22 cellular contexts compared by ENCODE assay signal in genomic region chr2:218389333-218390150, GRCh38. TPM values are rescaled to one million over a fixed set of nuclear protein-coding genes. Genes with fewer than 3 reads are reported as not detected.
"Had no signal": no experiment of that assay in that cellular context is flagged by ENCODE, and none has a peak within 500 bp of the region (broad histone marks: within the 10 kb centered on the region; RNA-seq: fewer than 3 reads in every experiment).

No MANE protein-coding gene starts in this region.

- H3K27ac ChIP-seq: esophagus squamous epithelium, neural progenitor cell, parathyroid adenoma, sigmoid colon had no signal

- ATAC-seq: effector memory CD8-positive, alpha-beta T cell; heart right ventricle; left ventricle myocardium superior; mucosa of descending colon; stimulated activated memory B cell treated with anti-CD40 and anti-IgM and Interleukin-4, amounts not matched to agents 10 μg/mL and 1 μg/mL and 100 μg/mL, for 72 hours had no signal

- H3K79me2 ChIP-seq: parathyroid adenoma had no signal

- H3K4me1 Mint-ChIP-seq: neural progenitor cell had no signal

- DNase-seq: activated CD4-positive, alpha-beta T cell treated with anti-CD3 and anti-CD28 coated beads for 48 hours; activated CD4-positive, CD25-positive, alpha-beta regulatory T cell; activated gamma-delta T cell treated with Interleukin-2 at 50 U/mL for 16 hours; activated naive CD8-positive, alpha-beta T cell treated with anti-CD3 and anti-CD28 coated beads, Interleukin-2, amount 10 ng/mL, durations not matched to agents 7 days and 5 days; amygdala; effector memory CD8-positive, alpha-beta T cell; esophagus squamous epithelium; heart right ventricle; left ventricle myocardium superior; mucosa of descending colon; naive B cell; sigmoid colon; stimulated activated CD4-positive, alpha-beta T cell treated with anti-CD3 and anti-CD28 coated beads, Interleukin-4, amount 100 ng/mL, for 24 hours had no signal

- H3K9me3 ChIP-seq: esophagus squamous epithelium, heart right ventricle, mucosa of descending colon, sigmoid colon had no signal

- H3K36me3 Mint-ChIP-seq: activated naive CD8-positive, alpha-beta T cell treated with anti-CD3 and anti-CD28 coated beads, Interleukin-2, amount 10 ng/mL, durations not matched to agents 7 days and 5 days; memory B cell; naive B cell; neural progenitor cell; stimulated activated memory B cell treated with anti-CD40 and anti-IgM and Interleukin-4, amounts not matched to agents 10 μg/mL and 1 μg/mL and 100 μg/mL, for 72 hours had no signal

- H3K4me2 ChIP-seq: neural progenitor cell had no signal

- H3K36me3 ChIP-seq: esophagus squamous epithelium, neural progenitor cell, sigmoid colon had no signal

- H3K4me3 Mint-ChIP-seq: activated naive CD8-positive, alpha-beta T cell treated with anti-CD3 and anti-CD28 coated beads, Interleukin-2, amount 10 ng/mL, durations not matched to agents 7 days and 5 days; effector memory CD8-positive, alpha-beta T cell; memory B cell; neural progenitor cell; stimulated activated memory B cell treated with anti-CD40 and anti-IgM and Interleukin-4, amounts not matched to agents 10 μg/mL and 1 μg/mL and 100 μg/mL, for 72 hours had no signal

- H3K27me3 ChIP-seq: esophagus squamous epithelium, heart right ventricle, sigmoid colon had no signal

- H3K4me3 ChIP-seq: esophagus squamous epithelium, heart right ventricle, mucosa of descending colon, neural progenitor cell, sigmoid colon had no signal

- H3K27ac Mint-ChIP-seq: activated naive CD8-positive, alpha-beta T cell treated with anti-CD3 and anti-CD28 coated beads, Interleukin-2, amount 10 ng/mL, durations not matched to agents 7 days and 5 days; effector memory CD8-positive, alpha-beta T cell; memory B cell; neural progenitor cell; stimulated activated memory B cell treated with anti-CD40 and anti-IgM and Interleukin-4, amounts not matched to agents 10 μg/mL and 1 μg/mL and 100 μg/mL, for 72 hours had no signal

- H3K4me1 ChIP-seq: neural progenitor cell, parathyroid adenoma had no signal

- H3K9me3 Mint-ChIP-seq: activated naive CD8-positive, alpha-beta T cell treated with anti-CD3 and anti-CD28 coated beads, Interleukin-2, amount 10 ng/mL, durations not matched to agents 7 days and 5 days; effector memory CD8-positive, alpha-beta T cell; memory B cell; naive B cell; neural progenitor cell; stimulated activated memory B cell treated with anti-CD40 and anti-IgM and Interleukin-4, amounts not matched to agents 10 μg/mL and 1 μg/mL and 100 μg/mL, for 72 hours had no signal

- H2AFZ ChIP-seq: neural progenitor cell, parathyroid adenoma had no signal

RNA-seq across cellular contexts. Expression of gene VIL1, which starts 29.4 kb away (rescaled TPM):
- total RNA-seq: activated CD8-positive, alpha-beta memory T cell treated with anti-CD3 and anti-CD28 coated beads for 36 hours; activated naive CD8-positive, alpha-beta T cell treated with anti-CD3 and anti-CD28 coated beads, Interleukin-2, amount 10 ng/mL, durations not matched to agents 7 days and 5 days; cardiac septum; dermis microvascular lymphatic vessel endothelial cell; esophagus squamous epithelium; heart right ventricle; left ventricle myocardium superior; T-helper 2 cell treated with Interferon-gamma antibody and Interleukin-4, amounts not matched to agents 100 ng/mL and 5 ng/mL, for 36 hours; ureter had no signal

RNA-seq across cellular contexts. Expression of gene CATIP, which starts 32.9 kb away (rescaled TPM):
- total RNA-seq: activated CD8-positive, alpha-beta memory T cell treated with anti-CD3 and anti-CD28 coated beads for 36 hours; activated naive CD8-positive, alpha-beta T cell treated with anti-CD3 and anti-CD28 coated beads, Interleukin-2, amount 10 ng/mL, durations not matched to agents 7 days and 5 days; cardiac septum; dermis microvascular lymphatic vessel endothelial cell; esophagus squamous epithelium; heart right ventricle; left ventricle myocardium superior; mucosa of descending colon; sigmoid colon; T-helper 2 cell treated with Interferon-gamma antibody and Interleukin-4, amounts not matched to agents 100 ng/mL and 5 ng/mL, for 36 hours; ureter had no signal
